ENCODE assay signal across 8 cellular contexts in genomic region chr10:110207805-110208613, GRCh38. TPM values are rescaled to one million over a fixed set of nuclear protein-coding genes. Genes with fewer than 3 reads are reported as not detected.
DNase-seq lines count a peak whose midpoint lies in the region; ATAC-seq and TF ChIP-seq lines count a peak whose summit lies in the region.

No MANE protein-coding gene starts in this region.

- peak; percentile 24 to 38 for DNase-seq in NCI-H524 (lab: John Stamatoyannopoulos, UW)
- DNase-seq in NCI-H524 treated with DMSO at 0.1 percent for 48 hours (lab: John Stamatoyannopoulos, UW), result no peak
- DNase-seq in LoVo (ENCODE audit: low spot score), result peak; percentile 23
- DNase-seq in WERI-Rb-1, result peak; percentile 45
- DNase-seq in coronary artery (ENCODE audit: low spot score), result peak; percentile 76
- DNase-seq in lung (ENCODE audit: low spot score), result no peak

- H3K36me3 ChIP-seq in WERI-Rb-1, result no peaks in the 10 kb centered on the region
- no peaks in the 10 kb centered on the region for H3K36me3 ChIP-seq in lung (ENCODE audit: control insufficient read depth in 2 of 2, insufficient read depth in 2 of 2, low read length in 2 of 2)
- H3K36me3 ChIP-seq in subcutaneous abdominal adipose tissue (ENCODE audit: control insufficient read depth in 5 of 5, insufficient read depth in 5 of 5, low read length in 5 of 5), result no peaks in the 10 kb centered on the region

- H3K9me3 ChIP-seq in WERI-Rb-1 (ENCODE audit: severe bottlenecking) (no peaks in the 10 kb centered on the region), lung (ENCODE audit: control insufficient read depth in 2 of 2, insufficient read depth in 1 of 2, low read length in 1 of 2) (no peaks in the 10 kb centered on the region), subcutaneous abdominal adipose tissue (ENCODE audit: control insufficient read depth in 5 of 5, low read length in 5 of 5) (no peaks in the 10 kb centered on the region)

- H3K27me3 ChIP-seq in WERI-Rb-1 (ENCODE audit: insufficient read depth, low read depth, severe bottlenecking) (no peaks in the 10 kb centered on the region), lung (ENCODE audit: control insufficient read depth, insufficient read depth) (no peaks in the 10 kb centered on the region), subcutaneous abdominal adipose tissue (ENCODE audit: control insufficient read depth in 5 of 5, insufficient read depth in 4 of 5, low read length in 5 of 5) (no peaks in the 10 kb centered on the region)

- peak overlapping the region in 4 of 5 donors; percentile 55 to 68 (median 61) for H3K9ac ChIP-seq in subcutaneous abdominal adipose tissue (ENCODE audit: low read length in 5 of 5)

- H3K27ac ChIP-seq in WERI-Rb-1 (peak overlapping the region; percentile 47), coronary artery (peak overlapping the region; percentile 98 to 99), lung (ENCODE audit: low read depth in 1 of 2, low read length in 1 of 2) (peak overlapping the region in 1 of 2 donors; percentile 88), subcutaneous abdominal adipose tissue (ENCODE audit: low read depth, low read length) (peak overlapping the region; percentile 46)

- no peak for ATAC-seq in lung (ENCODE audit: insufficient read depth, low FRiP score)
- no peak for ATAC-seq in GM21737 (IDR thresholded peaks at IDR 0.05; ENCODE audit: unreplicated experiment)

- WGBS in lung, 2 donors, result 0 to 1% methylated on average over 49 to 57 of the region's 57 CpGs

- H3K4me1 ChIP-seq in lung (ENCODE audit: control insufficient read depth in 2 of 2, insufficient read depth in 2 of 2, low read length in 2 of 2), result peaks cover 2 to 6% of the 10 kb centered on the region in 2 donors
- H3K4me1 ChIP-seq in subcutaneous abdominal adipose tissue (ENCODE audit: control insufficient read depth in 5 of 5, insufficient read depth in 5 of 5, low read length in 5 of 5), result peaks cover 0 to 50% (median 31%) of the 10 kb centered on the region in 5 donors

- no peak for TF ChIP-seq CTCF in WERI-Rb-1 (IDR thresholded peaks at IDR 0.05; ENCODE audit: low read depth, low read length)
- TF ChIP-seq CTCF in coronary artery (IDR thresholded peaks at IDR 0.05), result no peak
- no peak for TF ChIP-seq CTCF in lung (IDR thresholded peaks at IDR 0.05; ENCODE audit: control extremely low read depth, extremely low read depth)

- peak overlapping the region; percentile 65 for H3K4me3 ChIP-seq in WERI-Rb-1 (ENCODE audit: low read depth, low read length)
- peak overlapping the region; percentile 91 for H3K4me3 ChIP-seq in coronary artery
- H3K4me3 ChIP-seq in lung, result peak overlapping the region; percentile 56
- H3K4me3 ChIP-seq in subcutaneous abdominal adipose tissue (ENCODE audit: low read depth in 1 of 5, low read length in 5 of 5), result peak overlapping the region; percentile 72 to 90 (median 79)

RNA-seq across cellular contexts. Expression of gene MXI1, which starts 0.6 kb away (rescaled TPM):
- total RNA-seq in lung, result 10 to 100 TPM; 20.1 to 55.8 TPM
- 10 to 100 TPM; 11.2 to 17.3 TPM for polyA plus RNA-seq in lung

Comparison
In these comparisons a context has a peak if more than half of its experiments do, and no peak if none do; other contexts are left out.
1. DNase-seq: peak in NCI-H524 (2 of 2), LoVo (single experiment), WERI-Rb-1 (single experiment) and coronary artery (single experiment); none in NCI-H524 treated with DMSO at 0.1 percent for 48 hours (single experiment) and lung (single experiment).
2. Peak in every context shown above with its lines, with median percentiles within 50 percentile points of each other: H3K4me3 ChIP-seq.